In genomic region chr2:238425505-238425978, GRCh38 we compare ENCODE assay signal across 8 cellular contexts. TPM values are rescaled to one million over a fixed set of nuclear protein-coding genes. Genes with fewer than 3 reads are reported as not detected.
DNase-seq lines count a peak whose midpoint lies in the region; ATAC-seq, FAIRE-seq and TF ChIP-seq lines count a peak whose summit lies in the region.

No MANE protein-coding gene starts in this region.

- no peak overlapping the region for H2AFZ ChIP-seq in GM23338

- H3K4me3 ChIP-seq in A549: peak overlapping the region; percentile 85
- peak overlapping the region; percentile 93 for H3K4me3 ChIP-seq in GM23338
- H3K4me3 ChIP-seq in mesendoderm (ENCODE audit: low read length): no peak overlapping the region

- no peak overlapping the region for H2BK5ac ChIP-seq in mesendoderm (ENCODE audit: low read length)

- no peaks in the 10 kb centered on the region for H3K27me3 ChIP-seq in GM23338 (ENCODE audit: insufficient read depth)
- H3K27me3 ChIP-seq in mesendoderm (ENCODE audit: insufficient read depth, low read length, poor library complexity): no peaks in the 10 kb centered on the region

- in situ Hi-C loops in G401 (cut with HindIII; ENCODE audit: low sequenced_read_pairs): no loop called here

- TF ChIP-seq EP300 in A549 (IDR thresholded peaks at IDR 0.05): no peak

- H3K4me3 Mint-ChIP-seq in GM23338: peak overlapping the region; percentile 92
- H3K4me3 Mint-ChIP-seq in activated T-helper 1 cell treated with anti-CD3 and anti-CD28 coated beads, Interleukin-12 subunit alpha, Interleukin-12 subunit beta, Interleukin-2, Interleukin-4 antibody, amounts not matched to agents 30 ng/mL and 10 ng/mL and 1 ng/mL, durations not matched to agents 14 hours and 24 hours and 36 hours: peak overlapping the region; percentile 66

- 0 out of 2 replicates have a peak, but pooled peaks cover 6% of the 10 kb centered on the region for H3K36me3 ChIP-seq in GM23338 (ENCODE audit: insufficient read depth)
- no peaks in the 10 kb centered on the region for H3K36me3 ChIP-seq in mesendoderm (ENCODE audit: control insufficient read depth, insufficient read depth, low read length)

- H3K79me2 ChIP-seq in GM23338 (replicated peaks; ENCODE audit: insufficient read depth) (peaks cover 34% of the 10 kb centered on the region), mesendoderm (ENCODE audit: control insufficient read depth, insufficient read depth, low read length) (peaks cover 30% of the 10 kb centered on the region)

- POLR2A ChIA-PET in A549 (lab: Yijun Ruan, JAX): no interaction called here

- DNase-seq in A549 (ENCODE audit: low read depth in 1 of 2, low spot score in 1 of 2): no peak
- DNase-seq in GM23338 (ENCODE audit: low spot score): no peak
- no peak for DNase-seq in activated T-helper 1 cell treated with anti-CD3 and anti-CD28 coated beads, Interleukin-12 subunit alpha, Interleukin-12 subunit beta, Interleukin-2, Interleukin-4 antibody, amounts not matched to agents 30 ng/mL and 10 ng/mL and 1 ng/mL, durations not matched to agents 14 hours and 24 hours and 36 hours (ENCODE audit: low spot score)
- no peak for DNase-seq in mesendoderm
- DNase-seq in activated CD4-positive, CD25-positive, alpha-beta regulatory T cell (lab: John Stamatoyannopoulos, UW): no peak
- no peak for DNase-seq in G401 (ENCODE audit: low spot score)
- DNase-seq in NCI-H1105 treated with DMSO at 0.1 percent for 48 hours (lab: John Stamatoyannopoulos, UW): no peak

- TF ChIP-seq CTCF in A549 (IDR thresholded peaks at IDR 0.05): no peak
- TF ChIP-seq CTCF in GM23338 (conservative IDR thresholded peaks at IDR 0.05; ENCODE audit: low read depth in 2 of 2): no peak

- no peak overlapping the region for H3K4ac ChIP-seq in mesendoderm (ENCODE audit: low read depth, low read length)

- intact Hi-C loops in activated T-helper 1 cell treated with anti-CD3 and anti-CD28 coated beads, Interleukin-12 subunit alpha, Interleukin-12 subunit beta, Interleukin-2, Interleukin-4 antibody, amounts not matched to agents 30 ng/mL and 10 ng/mL and 1 ng/mL, durations not matched to agents 14 hours and 24 hours and 36 hours (cut with micrococcal nuclease): loop anchor here (5.0 kb wide), 2 partner anchors 193 to 458 kb away; partner anchors contain the start of gene UBE2F

- H3K4me2 ChIP-seq in A549: peak overlapping the region; percentile 82
- peak overlapping the region; percentile 95 for H3K4me2 ChIP-seq in GM23338
- peak overlapping the region; percentile 93 for H3K4me2 ChIP-seq in mesendoderm (ENCODE audit: low read length)

- TF ChIP-seq RAD21 in A549 (conservative IDR thresholded peaks at IDR 0.05 in 1 of 2, IDR thresholded peaks at IDR 0.05 in 1 of 2): no peak

- no peaks in the 10 kb centered on the region for H3K9me3 ChIP-seq in A549

- CTCF ChIA-PET in A549 (lab: Yijun Ruan, JAX): interaction anchor here (0.9 kb wide), 1 partner anchor 360 kb away, joined by 3 read pairs; no protein-coding TSS in a partner anchor

- H3K9me3 Mint-ChIP-seq in GM23338: peaks cover 12% of the 10 kb centered on the region; the same call in 2 of the 3 replicates
- H3K9me3 Mint-ChIP-seq in activated T-helper 1 cell treated with anti-CD3 and anti-CD28 coated beads, Interleukin-12 subunit alpha, Interleukin-12 subunit beta, Interleukin-2, Interleukin-4 antibody, amounts not matched to agents 30 ng/mL and 10 ng/mL and 1 ng/mL, durations not matched to agents 14 hours and 24 hours and 36 hours: no peaks in the 10 kb centered on the region

- peak overlapping the region; percentile 94 to 99 for H3K27ac ChIP-seq in A549
- H3K27ac ChIP-seq in GM23338 (ENCODE audit: low read depth): no peak overlapping the region
- H3K27ac ChIP-seq in mesendoderm (ENCODE audit: low read depth, low read length): no peak overlapping the region

- no peak overlapping the region for H2BK120ac ChIP-seq in mesendoderm (ENCODE audit: low read depth, low read length)

- FAIRE-seq in A549 (lab: Jason Lieb, UNC): no peak

- no peak overlapping the region for H3K18ac ChIP-seq in mesendoderm (ENCODE audit: low read length)

- no peaks in the 10 kb centered on the region for H3K27me3 Mint-ChIP-seq in GM23338 (ENCODE audit: insufficient read depth, low read depth, poor library complexity)
- no peaks in the 10 kb centered on the region for H3K27me3 Mint-ChIP-seq in activated T-helper 1 cell treated with anti-CD3 and anti-CD28 coated beads, Interleukin-12 subunit alpha, Interleukin-12 subunit beta, Interleukin-2, Interleukin-4 antibody, amounts not matched to agents 30 ng/mL and 10 ng/mL and 1 ng/mL, durations not matched to agents 14 hours and 24 hours and 36 hours (ENCODE audit: insufficient read depth)

- H3F3A ChIP-seq in GM23338 (replicated peaks; ENCODE audit: low read depth): no peaks in the 10 kb centered on the region

- H3K9me2 ChIP-seq in GM23338 (ENCODE audit: insufficient read depth): no peaks in the 10 kb centered on the region

- TF ChIP-seq POLR2A in A549 (IDR thresholded peaks at IDR 0.05; ENCODE audit: low read length): no peak

- no peaks in the 10 kb centered on the region; the same call in 1 of the 2 replicates for H4K20me1 ChIP-seq in GM23338 (replicated peaks; ENCODE audit: insufficient read depth)

- H3K56ac ChIP-seq in mesendoderm (ENCODE audit: low read length): peak overlapping the region; percentile 98

- WGBS in A549 (ENCODE audit: missing lambda C conversion rate): 80% methylated on average over 14 of the region's 16 CpGs
- no CpG with 5 or more reads among the region's 16 CpGs for WGBS in mesendoderm (ENCODE audit: extremely low coverage, insufficient coverage, low lambda C conversion rate)

- no peak overlapping the region for H3K23ac ChIP-seq in mesendoderm (ENCODE audit: low read length)

- peaks cover 21% of the 10 kb centered on the region; the same call in 2 of the 3 replicates for H3K4me1 ChIP-seq in A549
- peaks cover 21% of the 10 kb centered on the region for H3K4me1 ChIP-seq in GM23338 (ENCODE audit: insufficient read depth)
- H3K4me1 ChIP-seq in mesendoderm (ENCODE audit: control insufficient read depth, low read depth, low read length): peaks cover 7% of the 10 kb centered on the region

- no peak overlapping the region for H3K27ac Mint-ChIP-seq in GM23338
- H3K27ac Mint-ChIP-seq in activated T-helper 1 cell treated with anti-CD3 and anti-CD28 coated beads, Interleukin-12 subunit alpha, Interleukin-12 subunit beta, Interleukin-2, Interleukin-4 antibody, amounts not matched to agents 30 ng/mL and 10 ng/mL and 1 ng/mL, durations not matched to agents 14 hours and 24 hours and 36 hours: peak overlapping the region; percentile 49

- H3K4me1 Mint-ChIP-seq in GM23338: peaks cover 24% of the 10 kb centered on the region
- H3K4me1 Mint-ChIP-seq in activated T-helper 1 cell treated with anti-CD3 and anti-CD28 coated beads, Interleukin-12 subunit alpha, Interleukin-12 subunit beta, Interleukin-2, Interleukin-4 antibody, amounts not matched to agents 30 ng/mL and 10 ng/mL and 1 ng/mL, durations not matched to agents 14 hours and 24 hours and 36 hours (ENCODE audit: low read depth): peaks cover 26% of the 10 kb centered on the region

- ATAC-seq in A549: no peak
- peak; percentile 5; the same call in 1 of the 3 replicates for ATAC-seq in GM23338
- no peak for ATAC-seq in HG02840 (IDR thresholded peaks at IDR 0.05; ENCODE audit: low FRiP score, unreplicated experiment)

- H2BK15ac ChIP-seq in mesendoderm (replicated peaks; ENCODE audit: low read depth): no peak overlapping the region

- H3K79me1 ChIP-seq in mesendoderm (ENCODE audit: low read length): peaks cover 17% of the 10 kb centered on the region

- peaks cover 15% of the 10 kb centered on the region for H3K36me3 Mint-ChIP-seq in GM23338 (ENCODE audit: low read depth)
- peaks cover 16% of the 10 kb centered on the region for H3K36me3 Mint-ChIP-seq in activated T-helper 1 cell treated with anti-CD3 and anti-CD28 coated beads, Interleukin-12 subunit alpha, Interleukin-12 subunit beta, Interleukin-2, Interleukin-4 antibody, amounts not matched to agents 30 ng/mL and 10 ng/mL and 1 ng/mL, durations not matched to agents 14 hours and 24 hours and 36 hours (ENCODE audit: low read depth)

- H4K5ac ChIP-seq in mesendoderm (ENCODE audit: low read length): no peak overlapping the region

- no peak overlapping the region for H2AK5ac ChIP-seq in mesendoderm (ENCODE audit: low read length)

- no peak overlapping the region for H4K8ac ChIP-seq in mesendoderm (ENCODE audit: low read depth, low read length)

- H3K9ac ChIP-seq in mesendoderm (ENCODE audit: low read length): no peak overlapping the region

TF ChIP-seq in A549, 52 proteins besides CTCF, POLR2A, EP300 and RAD21 (continues in another document):
- TF ChIP-seq MYC (IDR thresholded peaks at IDR 0.05; ENCODE audit: borderline replicate concordance, low read length): no peak

TF ChIP-seq in GM23338, 12 proteins besides CTCF, POLR2A, EP300 and RAD21 (continues in another document):
- TF ChIP-seq POLR2AphosphoS5 (IDR thresholded peaks at IDR 0.05; ENCODE audit: low read depth): no peak
- no peak for TF ChIP-seq EZH2phosphoT487 (IDR thresholded peaks at IDR 0.05; ENCODE audit: unreplicated experiment)

RNA-seq across cellular contexts. Expression of gene ASB1, which starts 1.2 kb away (rescaled TPM):
- polyA plus RNA-seq in A549 (2011; rRNA removed) (40.1 and 42.7 TPM in 2 replicates), A549 (2017; fragmentation: RNase III; extraction: RNeasy Plus Mini Kit Qiagen cat#74134 plus additional on column Dnase treatment) (24.6 to 26.8 TPM (median 26.0 TPM) in 3 replicates), GM23338 (2016; fragmentation: Nextera tagmentation; extraction: Ambion mirVana) (21.5 and 23.8 TPM in 2 replicates)
- 51.7 and 54.1 TPM in 2 replicates for polyA plus RNA-seq in A549 (2012; cell fraction: cytosol; rRNA removed)
- 53.6 and 61.9 TPM in 2 replicates for polyA plus RNA-seq in A549 (2012; cell fraction: nucleus; rRNA removed)
- 24.9 and 38.0 TPM in 2 replicates for polyA minus RNA-seq in A549 (2011; rRNA and poly(A)+ RNA removed)
- 18.9 and 23.9 TPM in 2 replicates for total RNA-seq in GM23338 (2014; rRNA removed; shearing (Covaris generic))
- total RNA-seq in activated T-helper 1 cell treated with anti-CD3 and anti-CD28 coated beads, Interleukin-12 subunit alpha, Interleukin-12 subunit beta, Interleukin-2, Interleukin-4 antibody, amounts not matched to agents 30 ng/mL and 10 ng/mL and 1 ng/mL, durations not matched to agents 14 hours and 24 hours and 36 hours: 32.4 and 35.2 TPM in 2 replicates
- 22.0 TPM for polyA plus RNA-seq in mesendoderm (2013, experiment 1 of 2)
- polyA plus RNA-seq in mesendoderm (2013, experiment 2 of 2): 22.2 TPM
- total RNA-seq in G401 (2014; rRNA removed; shearing (Covaris generic)): 27.7 and 41.5 TPM in 2 replicates

Comparison
In these comparisons a context has a peak if more than half of its experiments do, and no peak if none do; other contexts are left out.
1. H3K27ac ChIP-seq: peak in A549 (2 of 2); none in GM23338 (single experiment) and mesendoderm (single experiment).
2. Peak in every context shown above with its lines, with median percentiles within 50 percentile points of each other: H3K4me2 ChIP-seq.